ENCODE assay signal across 8 cellular contexts in the genomic region with DNA sequence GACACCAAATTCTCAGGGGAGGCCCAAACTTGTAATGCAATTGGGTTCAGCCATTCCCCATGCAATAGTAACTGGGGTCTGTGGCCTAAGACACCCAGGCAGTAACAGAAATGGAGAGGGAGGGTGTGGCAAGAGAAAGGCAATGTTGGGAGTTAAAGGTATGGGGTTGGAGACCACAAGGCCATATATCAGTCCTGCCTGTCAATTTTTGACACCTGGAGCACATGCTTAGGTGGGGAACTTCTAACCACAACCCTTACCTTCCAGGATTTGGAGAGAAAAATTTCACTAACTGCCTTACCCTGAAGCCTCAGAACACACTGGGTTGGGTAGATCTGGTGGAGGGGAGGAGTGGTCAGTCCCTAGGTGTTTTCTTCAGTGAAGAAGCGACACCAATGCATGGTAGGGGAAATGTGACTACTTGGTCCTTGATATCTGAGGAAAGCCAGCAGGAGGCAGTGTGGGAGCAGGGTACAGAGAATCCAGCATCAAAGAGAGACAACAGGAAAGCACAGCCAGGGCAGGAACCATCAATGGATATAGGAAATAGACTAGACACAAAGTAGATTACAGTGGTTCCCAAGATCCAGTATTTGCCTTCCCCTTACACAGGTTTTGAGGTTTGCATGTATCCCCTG. TPM values are rescaled to one million over a fixed set of nuclear protein-coding genes. Genes with fewer than 3 reads are reported as not detected.
DNase-seq lines count a peak whose midpoint lies in the region; ATAC-seq and TF ChIP-seq lines count a peak whose summit lies in the region.

No MANE protein-coding gene starts in this region.

- DNase-seq in NOMO-1 treated with DMSO at 0.1 percent for 48 hours (lab: John Stamatoyannopoulos, UW; ENCODE audit: unreplicated experiment), result peak; percentile 35
- DNase-seq in NOMO-1 treated with dmso at 0.1 percent for 144 hours (lab: John Stamatoyannopoulos, UW; ENCODE audit: unreplicated experiment), result no peak
- DNase-seq in WERI-Rb-1, result peak; percentile 63
- peak; percentile 14 to 34 for DNase-seq in dermis microvascular lymphatic vessel endothelial cell (ENCODE audit: low read depth in 2 of 2)
- peak; percentile 9 to 34 for DNase-seq in stimulated activated CD4-positive, alpha-beta T cell treated with anti-CD3 and anti-CD28 coated beads, Interleukin-1b, Interleukin-23, amount 100 ng/mL, for 1 hour (ENCODE audit: low read depth in 2 of 2)
- DNase-seq in anterior cingulate cortex (lab: John Stamatoyannopoulos, UW), result no peak

- H3K4me3 ChIP-seq in WERI-Rb-1 (ENCODE audit: low read depth, low read length), result no peak overlapping the region

- no peaks in the 10 kb centered on the region for H3K27me3 ChIP-seq in WERI-Rb-1 (ENCODE audit: insufficient read depth, low read depth, severe bottlenecking)

- no peak overlapping the region for H3K27ac ChIP-seq in WERI-Rb-1

- H3K36me3 ChIP-seq in WERI-Rb-1, result peaks cover 38% of the 10 kb centered on the region

- H3K9me3 ChIP-seq in WERI-Rb-1 (ENCODE audit: severe bottlenecking), result no peaks in the 10 kb centered on the region

- ATAC-seq in HG03520 (IDR thresholded peaks at IDR 0.05; ENCODE audit: unreplicated experiment) (no peak), GM21367 (IDR thresholded peaks at IDR 0.05; ENCODE audit: unreplicated experiment) (no peak)

- peak; percentile 60 for TF ChIP-seq CTCF in WERI-Rb-1 (IDR thresholded peaks at IDR 0.05; ENCODE audit: low read depth, low read length)

RNA-seq across cellular contexts. Expression of a gene that starts 6.8 kb away (rescaled TPM):
- 1.3 and 2.0 TPM in 2 replicates for total RNA-seq in dermis microvascular lymphatic vessel endothelial cell

RNA-seq across cellular contexts. Expression of a gene that starts 18.9 kb away (rescaled TPM):
- 28.5 and 34.3 TPM in 2 replicates for total RNA-seq in dermis microvascular lymphatic vessel endothelial cell

RNA-seq across cellular contexts. Expression of a gene that starts 19.3 kb away (rescaled TPM):
- 14.8 and 18.8 TPM in 2 replicates for total RNA-seq in dermis microvascular lymphatic vessel endothelial cell

RNA-seq across cellular contexts. Expression of a gene that starts 39.6 kb away (rescaled TPM):
- total RNA-seq in dermis microvascular lymphatic vessel endothelial cell, result 31.3 and 55.6 TPM in 2 replicates

Comparison
In these comparisons a context has a peak if more than half of its experiments do, and no peak if none do; other contexts are left out.
1. DNase-seq: peak in NOMO-1 treated with DMSO at 0.1 percent for 48 hours (single experiment), WERI-Rb-1 (single experiment), dermis microvascular lymphatic vessel endothelial cell (2 of 2) and stimulated activated CD4-positive, alpha-beta T cell treated with anti-CD3 and anti-CD28 coated beads, Interleukin-1b, Interleukin-23, amount 100 ng/mL, for 1 hour (2 of 2); none in NOMO-1 treated with dmso at 0.1 percent for 144 hours (single experiment) and anterior cingulate cortex (0 of 58).